9 cellular contexts compared by ENCODE assay signal in the genomic region with DNA sequence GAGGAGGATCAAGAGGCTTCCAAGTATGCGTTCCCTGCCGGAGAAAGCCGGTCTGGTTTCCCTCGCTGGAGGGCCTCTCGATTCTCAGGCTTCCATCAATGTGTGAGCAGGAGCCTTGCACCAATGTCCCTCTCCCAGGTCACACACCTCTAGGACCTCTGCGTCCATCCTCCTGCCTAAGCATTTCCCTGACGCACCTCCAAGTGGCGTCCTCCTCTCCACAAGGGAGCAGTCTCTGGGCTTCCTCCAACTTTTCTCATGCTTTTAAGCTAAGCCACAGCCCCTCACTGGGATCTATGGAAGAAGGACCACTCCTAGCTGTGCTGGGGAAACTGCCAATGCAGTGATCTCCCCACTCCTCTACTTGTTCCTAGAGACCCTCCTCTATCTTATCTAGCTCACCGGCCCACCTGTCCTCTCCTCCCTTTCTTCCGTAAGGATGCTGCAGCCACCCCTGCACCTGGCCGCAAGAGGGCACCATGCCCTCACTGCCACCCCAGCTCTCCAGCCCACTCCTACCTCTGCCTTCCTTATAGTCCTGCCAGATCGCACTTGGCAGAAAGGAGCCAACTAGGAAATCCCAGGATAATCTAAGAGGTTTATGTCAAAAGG.
DNase-seq lines count a peak whose midpoint lies in the region; ATAC-seq, FAIRE-seq and TF ChIP-seq lines count a peak whose summit lies in the region.
"Had no signal": no experiment of that assay in that cellular context is flagged by ENCODE, and none has a peak within 500 bp of the region (broad histone marks: within the 10 kb centered on the region; RNA-seq: fewer than 3 reads in every experiment).

No MANE protein-coding gene starts in this region.

- DNase-seq in activated T-cell treated with anti-CD3 and anti-CD28 coated beads for 1 hour (ENCODE audit: low read depth), result peak; percentile 5
- no peak for DNase-seq in activated T-cell treated with anti-CD3 and anti-CD28 coated beads for 4 hours
- DNase-seq in NCI-H748 (lab: John Stamatoyannopoulos, UW; ENCODE audit: unreplicated experiment), result peak; percentile 83
- DNase-seq in astrocyte of the cerebellum (ENCODE audit: low read depth), result no peak
- DNase-seq in HepG2 (ENCODE audit: low spot score), result no peak
- peak; percentile 51 for DNase-seq in transverse colon

- no peaks in the 10 kb centered on the region for H3K36me3 ChIP-seq in HepG2 (replicated peaks in 1 of 2; ENCODE audit: control insufficient read depth in 1 of 2, insufficient read depth in 2 of 2, low read length in 2 of 2)
- H3K36me3 ChIP-seq in transverse colon, result no peaks in the 10 kb centered on the region

- H3K9me3 ChIP-seq in HepG2 (ENCODE audit: low read length) (no peaks in the 10 kb centered on the region), transverse colon (no peaks in the 10 kb centered on the region)

- H3K79me2 ChIP-seq in HepG2 (ENCODE audit: insufficient read depth, low read length), result no peaks in the 10 kb centered on the region

- BruUV-seq in HepG2 (replicated peaks; lab: Mats Ljungman, UMichigan), result no TSS peak

- ATAC-seq in HepG2 (peak; percentile 87), HG03457 (IDR thresholded peaks at IDR 0.05; ENCODE audit: unreplicated experiment) (no peak), HG03108 (IDR thresholded peaks at IDR 0.05; ENCODE audit: unreplicated experiment) (no peak)

- TF ChIP-seq EP300 in HepG2 (IDR thresholded peaks at IDR 0.05; ENCODE audit: low read depth in 2 of 2, low read length in 2 of 2) (no peak), HepG2 (CRISPR knock-in tag; IDR thresholded peaks at IDR 0.05; ENCODE audit: borderline replicate concordance) (no peak), transverse colon (IDR thresholded peaks at IDR 0.05; ENCODE audit: low read depth) (no peak)

- no peak for TF ChIP-seq POLR2A in HepG2 (IDR thresholded peaks at IDR 0.05; ENCODE audit: insufficient read depth in 1 of 2, low read depth in 2 of 2, low read length in 2 of 2)
- TF ChIP-seq POLR2A in transverse colon (IDR thresholded peaks at IDR 0.05), result no peak

- no peak overlapping the region for H2AFZ ChIP-seq in HepG2 (ENCODE audit: low read length)

- no peaks in the 10 kb centered on the region for H3K4me1 ChIP-seq in HepG2 (ENCODE audit: insufficient read depth, low read length)
- H3K4me1 ChIP-seq in transverse colon, result peaks cover 0 to 4% (median 0%) of the 10 kb centered on the region in 4 donors

- peak; percentile 59 for TF ChIP-seq RAD21 in HepG2 (CRISPR knock-in tag; IDR thresholded peaks at IDR 0.05)

- H3K4me2 ChIP-seq in HepG2 (ENCODE audit: low read depth, low read length), result no peak overlapping the region

- peaks cover under 1 to 3% of the 10 kb centered on the region in 2 experiments; a peak in 1 of 5 replicates for H3K27me3 ChIP-seq in HepG2 (ENCODE audit: control insufficient read depth in 1 of 2, insufficient read depth in 2 of 2, low read length in 2 of 2)
- peaks cover 5% of the 10 kb centered on the region for H3K27me3 ChIP-seq in transverse colon

- in situ Hi-C loops in astrocyte of the cerebellum (cut with HindIII; ENCODE audit: low sequenced_read_pairs), result no loop called here
- in situ Hi-C loops in HepG2 (cut with HindIII; ENCODE audit: extremely low pct_ligation_motif_present, low pct_unique_long_range_greater_than_20kb), result loop anchor here (25.0 kb wide), 1 partner anchor 709 kb away; the partner anchor contains the start of genes TSPO2 and UNC5CL
- in situ Hi-C loops in transverse colon (cut with MboI; ENCODE audit: low pct_ligation_motif_present in 1 of 4, low pct_unique_long_range_greater_than_20kb in 1 of 4, low sequenced_read_pairs in 3 of 4), result loop anchor here in 2 of 4 donors (25.0 kb wide), 1 partner anchor 484 kb away; no protein-coding TSS in a partner anchor

- H3K4me3 ChIP-seq in astrocyte of the cerebellum (ENCODE audit: low read depth, low read length), result no peak overlapping the region
- no peak overlapping the region for H3K4me3 ChIP-seq in HepG2 (replicated peaks in 1 of 3; ENCODE audit: insufficient read depth in 1 of 3, low read depth in 2 of 3, low read length in 3 of 3)
- H3K4me3 ChIP-seq in transverse colon, result no peak overlapping the region
- H3K4me3 ChIP-seq: skin epidermis had no signal

- H4K20me1 ChIP-seq in HepG2 (ENCODE audit: insufficient read depth, low read length), result no peaks in the 10 kb centered on the region

- H3K27ac ChIP-seq in HepG2 (ENCODE audit: extremely low read length, insufficient read depth, low read length) (no peak overlapping the region), transverse colon (no peak overlapping the region)
- H3K27ac ChIP-seq: skin epidermis had no signal

- WGBS in HepG2 (ENCODE audit: low lambda C conversion rate), result 19% methylated on average over 12 of the region's 12 CpGs
- WGBS in transverse colon (ENCODE audit: low coverage in 1 of 2), 2 donors, result 4 to 43% methylated on average over 4 to 12 of the region's 12 CpGs

- intact Hi-C loops in HepG2 (cut with micrococcal nuclease; ENCODE audit: unreplicated experiment) (loop anchor here (5.0 to 10.0 kb wide), 2 partner anchors 519 to 736 kb away; no protein-coding TSS in a partner anchor), transverse colon (cut with DNase I; ENCODE audit: low total_unique reads) (no loop called here)

- TF ChIP-seq CTCF in astrocyte of the cerebellum (IDR thresholded peaks at IDR 0.05; ENCODE audit: low read depth, low read length, missing control alignments) (peak; percentile 30), HepG2 (CRISPR knock-in tag; IDR thresholded peaks at IDR 0.05) (peak; percentile 90), transverse colon (IDR thresholded peaks at IDR 0.05) (peak; percentile 48 to 83 (median 65))

- CTCF ChIA-PET in HepG2 (lab: Yijun Ruan, JAX; ENCODE audit: low intra/inter-chr PET ratio, low total read pairs), result interaction anchor here (1.6 to 1.9 kb wide), 2 partner anchors 259 to 517 kb away, joined by 4 to 5 read pairs; partner anchors contain the start of gene LRFN2

- no peak overlapping the region for H3K9ac ChIP-seq in HepG2 (ENCODE audit: insufficient read depth, low read depth, low read length)

- no peak for FAIRE-seq in HepG2 (lab: Jason Lieb, UNC)

- POLR2A ChIA-PET in HepG2 (lab: Yijun Ruan, JAX), result no interaction called here

TF ChIP-seq in HepG2, 621 proteins besides CTCF, POLR2A, EP300 and RAD21:
- TF ChIP-seq ZEB1 (IDR thresholded peaks at IDR 0.05; ENCODE audit: insufficient replicate concordance, low read depth), result peak; percentile 93
- no peak for TF ChIP-seq GTF3A (CRISPR knock-in tag; conservative IDR thresholded peaks at IDR 0.05)
- TF ChIP-seq HNF1B (CRISPR knock-in tag; IDR thresholded peaks at IDR 0.05), result 0 out of 2 replicates have a peak, but pooled peaks have one; percentile 21
- peak; percentile 85 for TF ChIP-seq STAG1 (CRISPR knock-in tag; IDR thresholded peaks at IDR 0.05)

Comparison
In these comparisons a context has a peak if more than half of its experiments do, and no peak if none do; other contexts are left out.
1. DNase-seq: peak in activated T-cell treated with anti-CD3 and anti-CD28 coated beads for 1 hour (single experiment), NCI-H748 (single experiment) and transverse colon (single experiment); none in activated T-cell treated with anti-CD3 and anti-CD28 coated beads for 4 hours (single experiment), astrocyte of the cerebellum (single experiment) and HepG2 (single experiment).
2. CTCF ChIP-seq: peak in every context shown above with its lines; median percentile 90 in HepG2; 65 in transverse colon; 30 in astrocyte of the cerebellum.